In genomic region chr17:44900894-44901293, GRCh38 we compare ENCODE assay signal across 10 cellular contexts. TPM values are rescaled to one million over a fixed set of nuclear protein-coding genes. Genes with fewer than 3 reads are reported as not detected.
A peak's percentile ranks its signal among the peaks of the same experiment; 100 is the strongest.
DNase-seq lines count a peak whose midpoint lies in the region; ATAC-seq and TF ChIP-seq lines count a peak whose summit lies in the region.
"Had no signal": no experiment of that assay in that cellular context is flagged by ENCODE, and none has a peak within 500 bp of the region (broad histone marks: within the 10 kb centered on the region; RNA-seq: fewer than 3 reads in every experiment).

No MANE protein-coding gene starts in this region.

- TF ChIP-seq POLR2A in gastroesophageal sphincter (IDR thresholded peaks at IDR 0.05): no peak

- no peaks in the 10 kb centered on the region for H3K9me3 Mint-ChIP-seq in activated B cell treated with CpG ODN at 0.5 μM for 24 hours
- H3K9me3 Mint-ChIP-seq in CD8-positive, alpha-beta T cell: no peaks in the 10 kb centered on the region

- CTCF ChIA-PET in A673 (lab: Charles Lee): no interaction called here
- CTCF ChIA-PET in HEK293 (lab: Yijun Ruan, JAX): interaction anchor here (0.7 to 8.3 kb wide), 7 partner anchors 10 to 198 kb away, joined by 3 to 74 read pairs (median 4); no protein-coding TSS in a partner anchor
- CTCF ChIA-PET in activated B cell treated with CpG ODN at 0.5 μM for 24 hours (lab: Charles Lee): no interaction called here
- CTCF ChIA-PET in CD8-positive, alpha-beta T cell (lab: Charles Lee): interaction anchor here (0.8 to 1.5 kb wide), 2 partner anchors 22 to 37 kb away, joined by 3 to 5 read pairs; no protein-coding TSS in a partner anchor

- peak; percentile 76 for DNase-seq in A673 (ENCODE audit: low spot score)
- no peak for DNase-seq in activated B cell treated with CpG ODN at 0.5 μM for 24 hours
- no peak for DNase-seq in CD8-positive, alpha-beta T cell
- no peak for DNase-seq in right atrium auricular region (ENCODE audit: low spot score)
- no peak for DNase-seq in stimulated activated CD4-positive, alpha-beta T cell treated with anti-CD3 and anti-CD28 coated beads, Interleukin-1b, Interleukin-23, amount 100 ng/mL, for 48 hours
- DNase-seq: DND-41 had no signal

- H3K36me3 Mint-ChIP-seq in activated B cell treated with CpG ODN at 0.5 μM for 24 hours (ENCODE audit: low read depth): peaks cover 13% of the 10 kb centered on the region
- peaks cover 12% of the 10 kb centered on the region for H3K36me3 Mint-ChIP-seq in CD8-positive, alpha-beta T cell

- no peak overlapping the region for H3K27ac ChIP-seq in A673 (ENCODE audit: low read depth, low read length, poor library complexity, severe bottlenecking)
- H3K27ac ChIP-seq in HEK293 (ENCODE audit: extremely low read depth, low read depth, low read length): peak overlapping the region; percentile 45
- peak overlapping the region in 3 of 4 donors; percentile 12 to 95 (median 93) for H3K27ac ChIP-seq in gastroesophageal sphincter
- no peak overlapping the region for H3K27ac ChIP-seq in CD8-positive, alpha-beta T cell (ENCODE audit: low read depth, low read length)
- no peak overlapping the region for H3K27ac ChIP-seq in right atrium auricular region

- peaks cover 25% of the 10 kb centered on the region for H3K4me1 Mint-ChIP-seq in activated B cell treated with CpG ODN at 0.5 μM for 24 hours
- peaks cover 20% of the 10 kb centered on the region for H3K4me1 Mint-ChIP-seq in CD8-positive, alpha-beta T cell (ENCODE audit: low read depth)

- no peak overlapping the region for H3K27ac Mint-ChIP-seq in activated B cell treated with CpG ODN at 0.5 μM for 24 hours
- no peak overlapping the region for H3K27ac Mint-ChIP-seq in CD8-positive, alpha-beta T cell

- WGBS in gastroesophageal sphincter (ENCODE audit: low coverage in 1 of 2), 2 donors: 8 to 13% methylated on average over 2 to 3 of the region's 3 CpGs

- H3K9me3 ChIP-seq in A673 (ENCODE audit: low read depth, low read length, poor library complexity, severe bottlenecking) (no peaks in the 10 kb centered on the region), HEK293 (ENCODE audit: control insufficient read depth, insufficient read depth, low read depth, low read length) (no peaks in the 10 kb centered on the region), gastroesophageal sphincter (no peaks in the 10 kb centered on the region), right atrium auricular region (no peaks in the 10 kb centered on the region)
- no peaks in the 10 kb centered on the region for H3K9me3 ChIP-seq in CD8-positive, alpha-beta T cell (ENCODE audit: low read length)

- peak overlapping the region; percentile 78 for H3K4me3 ChIP-seq in A673 (ENCODE audit: low read depth, low read length, poor library complexity, severe bottlenecking)
- no peak overlapping the region for H3K4me3 ChIP-seq in HEK293 (ENCODE audit: low read depth, low read length)
- H3K4me3 ChIP-seq in gastroesophageal sphincter: no peak overlapping the region
- no peak overlapping the region for H3K4me3 ChIP-seq in CD8-positive, alpha-beta T cell (ENCODE audit: low read depth, low read length)
- H3K4me3 ChIP-seq in right atrium auricular region: no peak overlapping the region

- no peak for TF ChIP-seq CTCF in A673 (conservative IDR thresholded peaks at IDR 0.05; ENCODE audit: low read depth, low read length)
- no peak for TF ChIP-seq CTCF in HEK293 (tag by site-specific recombination; IDR thresholded peaks at IDR 0.05)
- no peak for TF ChIP-seq CTCF in activated B cell treated with CpG ODN at 0.5 μM for 24 hours (IDR thresholded peaks at IDR 0.05)
- TF ChIP-seq CTCF in gastroesophageal sphincter (IDR thresholded peaks at IDR 0.05): no peak
- no peak for TF ChIP-seq CTCF in CD8-positive, alpha-beta T cell (IDR thresholded peaks at IDR 0.05)
- TF ChIP-seq CTCF in right atrium auricular region (IDR thresholded peaks at IDR 0.05): no peak

- BruUV-seq in A673 (replicated peaks; lab: Mats Ljungman, UMichigan): no TSS peak

- H3K36me3 ChIP-seq in A673 (ENCODE audit: insufficient read depth, low read length, poor library complexity, severe bottlenecking): no peaks in the 10 kb centered on the region
- peaks cover 5 to 21% of the 10 kb centered on the region in 2 experiments; a peak in 2 of 3 replicates for H3K36me3 ChIP-seq in HEK293 (ENCODE audit: control insufficient read depth in 2 of 2, insufficient read depth in 1 of 2, low read length in 2 of 2)
- peaks cover 0 to 6% of the 10 kb centered on the region in 2 donors for H3K36me3 ChIP-seq in gastroesophageal sphincter
- no peaks in the 10 kb centered on the region for H3K36me3 ChIP-seq in CD8-positive, alpha-beta T cell (ENCODE audit: insufficient read depth, low read length)
- no peaks in the 10 kb centered on the region for H3K36me3 ChIP-seq in right atrium auricular region

- POLR2A ChIA-PET in A673 (lab: Charles Lee; ENCODE audit: low non-redundant PET): no interaction called here
- POLR2A ChIA-PET in HEK293 (lab: Yijun Ruan, JAX): interaction anchor here (1.1 to 2.5 kb wide), 2 partner anchors 10 to 160 kb away, joined by 3 to 6 read pairs; no protein-coding TSS in a partner anchor
- POLR2A ChIA-PET in activated B cell treated with CpG ODN at 0.5 μM for 24 hours (lab: Charles Lee): interaction anchor here (2.4 kb wide), 1 partner anchor 248 kb away, joined by 17 read pairs; the partner anchor contains the start of gene HEXIM1
- POLR2A ChIA-PET in CD8-positive, alpha-beta T cell (lab: Charles Lee): no interaction called here

- H3K4me1 ChIP-seq in A673 (ENCODE audit: insufficient read depth, low read length, poor library complexity, severe bottlenecking): peaks cover 18% of the 10 kb centered on the region
- H3K4me1 ChIP-seq in HEK293 (ENCODE audit: control insufficient read depth, insufficient read depth, low read length): peaks cover 24% of the 10 kb centered on the region
- peaks cover 0 to 47% (median 24%) of the 10 kb centered on the region in 3 donors for H3K4me1 ChIP-seq in gastroesophageal sphincter
- H3K4me1 ChIP-seq in CD8-positive, alpha-beta T cell (ENCODE audit: insufficient read depth, low read length): peaks cover 18% of the 10 kb centered on the region
- peaks cover 0 to 22% of the 10 kb centered on the region in 2 donors for H3K4me1 ChIP-seq in right atrium auricular region

- ATAC-seq in activated B cell treated with CpG ODN at 0.5 μM for 24 hours (ENCODE audit: low read depth): no peak
- peak; percentile 39 for ATAC-seq in gastroesophageal sphincter
- ATAC-seq in CD8-positive, alpha-beta T cell: no peak
- ATAC-seq in HG03460 (IDR thresholded peaks at IDR 0.05; ENCODE audit: unreplicated experiment): no peak

- H3K27me3 ChIP-seq in A673 (replicated peaks; ENCODE audit: insufficient read depth, low read depth, low read length, poor library complexity): no peaks in the 10 kb centered on the region
- H3K27me3 ChIP-seq in gastroesophageal sphincter: no peaks in the 10 kb centered on the region
- no peaks in the 10 kb centered on the region for H3K27me3 ChIP-seq in CD8-positive, alpha-beta T cell (ENCODE audit: insufficient read depth, low read length)
- H3K27me3 ChIP-seq in right atrium auricular region: no peaks in the 10 kb centered on the region

- peaks cover 4% of the 10 kb centered on the region for H3K27me3 Mint-ChIP-seq in activated B cell treated with CpG ODN at 0.5 μM for 24 hours
- H3K27me3 Mint-ChIP-seq in CD8-positive, alpha-beta T cell (ENCODE audit: low read depth): no peaks in the 10 kb centered on the region

- intact Hi-C loops in A673 (cut with micrococcal nuclease; ENCODE audit: unreplicated experiment) (no loop called here), activated B cell treated with CpG ODN at 0.5 μM for 24 hours (cut with micrococcal nuclease) (no loop called here)
- intact Hi-C loops in CD8-positive, alpha-beta T cell (cut with DNase I, micrococcal nuclease): loop anchor here in 1 of 2 experiments (5.0 kb wide), 1 partner anchor 66 kb away; the partner anchor contains the start of gene C1QL1

- no peak for TF ChIP-seq EP300 in gastroesophageal sphincter (IDR thresholded peaks at IDR 0.05)

- peak overlapping the region; percentile 24 for H3K4me3 Mint-ChIP-seq in activated B cell treated with CpG ODN at 0.5 μM for 24 hours
- H3K4me3 Mint-ChIP-seq in CD8-positive, alpha-beta T cell: no peak overlapping the region

TF ChIP-seq in HEK293, 187 proteins besides CTCF, POLR2A, EP300 and RAD21 (continues in another document):
- TF ChIP-seq ZNF626 (tag by site-specific recombination; IDR thresholded peaks at IDR 0.05) (no peak), PATZ1 (tag by site-specific recombination; IDR thresholded peaks at IDR 0.05) (0 out of 2 replicates have a peak, but pooled peaks have one; percentile 10)

RNA-seq across cellular contexts. Expression of gene EFTUD2, which starts 1.6 kb away (rescaled TPM):
- total RNA-seq in A673 (2021) (133 and 144 TPM in 2 replicates), activated B cell treated with CpG ODN at 0.5 μM for 24 hours (168 and 192 TPM in 2 replicates), gastroesophageal sphincter (10 to 100 TPM; 45.1 to 71.2 (median 57.8) TPM), right atrium auricular region (10 to 100 TPM; 36.8 to 36.9 TPM)
- total RNA-seq in CD8-positive, alpha-beta T cell: 100 to 1,000 TPM; 131 to 133 TPM

RNA-seq across cellular contexts. Expression of gene GFAP, which starts 14.4 kb away (rescaled TPM):
- total RNA-seq in A673 (2021): not detected in 2 replicates
- not detected in 2 replicates for total RNA-seq in activated B cell treated with CpG ODN at 0.5 μM for 24 hours
- 1 to 10 TPM in 2 of 4 donors, under 1 TPM in 1, not detected in 1; 0.77 to 3.8 (median 1.1) TPM for total RNA-seq in gastroesophageal sphincter
- not detected for total RNA-seq in CD8-positive, alpha-beta T cell
- 1 to 10 TPM; 4.6 to 5.3 TPM for total RNA-seq in right atrium auricular region

RNA-seq across cellular contexts. Expression of gene KIF18B, which starts 46.7 kb away (rescaled TPM):
- total RNA-seq in A673 (2021): 49.4 and 54.3 TPM in 2 replicates
- total RNA-seq in activated B cell treated with CpG ODN at 0.5 μM for 24 hours: 0.49 and 1.7 TPM in 2 replicates
- total RNA-seq in gastroesophageal sphincter: under 1 TPM in 3 of 4 donors, not detected in 1; 0.08 to 0.35 (median 0.27) TPM
- under 1 TPM in 1 of 2 experiments, not detected in 1; 0.11 TPM for total RNA-seq in CD8-positive, alpha-beta T cell
- total RNA-seq in right atrium auricular region: under 1 TPM; 0.12 to 0.44 TPM

RNA-seq across cellular contexts. Expression of gene HIGD1B, which starts 53.2 kb away (rescaled TPM):
- total RNA-seq in A673 (2021): not detected in 2 replicates
- total RNA-seq in activated B cell treated with CpG ODN at 0.5 μM for 24 hours: not detected in 2 replicates
- total RNA-seq in gastroesophageal sphincter: 1 to 10 TPM; 1.1 to 2.5 (median 1.5) TPM
- not detected for total RNA-seq in CD8-positive, alpha-beta T cell
- total RNA-seq in right atrium auricular region: 10 to 100 TPM in 1 of 2 donors, not detected in 1; 19.0 TPM
- total RNA-seq: H1 had no signal

Comparison
In these comparisons a context has a peak if more than half of its experiments do, and no peak if none do; other contexts are left out.
1. H3K27ac ChIP-seq: peak in HEK293 (single experiment) and gastroesophageal sphincter (3 of 4); none in A673 (single experiment), CD8-positive, alpha-beta T cell (single experiment) and right atrium auricular region (0 of 2).
2. RNA of gene KIF18B, which starts 46.7 kb away (total RNA-seq): 49.4 to 54.3 TPM in A673; 0.49 to 1.7 TPM in activated B cell treated with CpG ODN at 0.5 μM for 24 hours, 0.12 to 0.44 TPM in right atrium auricular region, 0.08 to 0.35 TPM in gastroesophageal sphincter and 0.11 TPM in CD8-positive, alpha-beta T cell; every median in the first group is over 10 times any median in the second.
3. CTCF ChIA-PET loops: an anchor here in HEK293 (0.7 to 8.3 kb wide) and CD8-positive, alpha-beta T cell (0.8 to 1.5 kb wide); none called in A673 and activated B cell treated with CpG ODN at 0.5 μM for 24 hours.
4. POLR2A ChIA-PET loops: an anchor here in HEK293 (1.1 to 2.5 kb wide) and activated B cell treated with CpG ODN at 0.5 μM for 24 hours (2.4 kb wide); none called in A673 and CD8-positive, alpha-beta T cell.